In genomic region chr17:43587647-43588046, GRCh38 we compare ENCODE assay signal across 27 cellular contexts. TPM values are rescaled to one million over a fixed set of nuclear protein-coding genes. Genes with fewer than 3 reads are reported as not detected.
"Had no signal": no experiment of that assay in that cellular context is flagged by ENCODE, and none has a peak within 500 bp of the region (broad histone marks: within the 10 kb centered on the region; RNA-seq: fewer than 3 reads in every experiment).

No MANE protein-coding gene starts in this region.

- H3K27ac ChIP-seq: ascending aorta, body of pancreas, KMS-11, VCaP had no signal

- H3K4me1 ChIP-seq: body of pancreas had no signal

- H3K4me1 Mint-ChIP-seq: activated CD4-positive, alpha-beta T cell treated with anti-CD3 and anti-CD28 coated beads, Interleukin-2, amount 10 ng/mL, durations not matched to agents 7 days and 5 days; activated naive CD8-positive, alpha-beta T cell treated with anti-CD3 and anti-CD28 coated beads, Interleukin-2, amount 50 U/mL, for 24 hours had no signal

- ATAC-seq: activated naive CD4-positive, alpha-beta T cell treated with anti-CD3 and anti-CD28 coated beads, Interleukin-2, amount 50 U/mL, for 72 hours; activated naive CD8-positive, alpha-beta T cell treated with anti-CD3 and anti-CD28 coated beads, Interleukin-2, amount 50 U/mL, for 24 hours; activated T-cell treated with anti-CD3 and anti-CD28 coated beads, Interleukin-2, amount 50 U/mL, for 4 hours; body of pancreas; PC-3; T-helper 17 cell had no signal

- H3K27me3 ChIP-seq: ascending aorta, body of pancreas, MG63 had no signal

- H3K27ac Mint-ChIP-seq: activated CD4-positive, alpha-beta memory T cell treated with anti-CD3 and anti-CD28 coated beads for 36 hours; activated CD4-positive, alpha-beta T cell treated with anti-CD3 and anti-CD28 coated beads, Interleukin-2, amount 10 ng/mL, durations not matched to agents 7 days and 5 days; activated naive CD4-positive, alpha-beta T cell treated with anti-CD3 and anti-CD28 coated beads, Interleukin-2, amount 50 U/mL, for 72 hours; activated naive CD8-positive, alpha-beta T cell treated with anti-CD3 and anti-CD28 coated beads, Interleukin-2, amount 50 U/mL, for 24 hours; T-helper 17 cell had no signal

- H3K9me3 Mint-ChIP-seq: activated CD4-positive, alpha-beta memory T cell treated with anti-CD3 and anti-CD28 coated beads for 36 hours; activated CD4-positive, alpha-beta T cell treated with anti-CD3 and anti-CD28 coated beads, Interleukin-2, amount 10 ng/mL, durations not matched to agents 7 days and 5 days; activated naive CD4-positive, alpha-beta T cell treated with anti-CD3 and anti-CD28 coated beads, Interleukin-2, amount 50 U/mL, for 72 hours; activated naive CD8-positive, alpha-beta T cell treated with anti-CD3 and anti-CD28 coated beads, Interleukin-2, amount 50 U/mL, for 24 hours; activated T-cell treated with anti-CD3 and anti-CD28 coated beads, Interleukin-2, amount 50 U/mL, for 4 hours had no signal

- H3K4me3 ChIP-seq: ascending aorta, body of pancreas, MG63 had no signal

- H3K9me3 ChIP-seq: ascending aorta, body of pancreas, MG63 had no signal

- H3K36me3 Mint-ChIP-seq: activated CD4-positive, alpha-beta memory T cell treated with anti-CD3 and anti-CD28 coated beads for 36 hours; activated naive CD4-positive, alpha-beta T cell treated with anti-CD3 and anti-CD28 coated beads, Interleukin-2, amount 50 U/mL, for 72 hours had no signal

- H3K4me3 Mint-ChIP-seq: activated CD4-positive, alpha-beta memory T cell treated with anti-CD3 and anti-CD28 coated beads for 36 hours; activated CD4-positive, alpha-beta T cell treated with anti-CD3 and anti-CD28 coated beads, Interleukin-2, amount 10 ng/mL, durations not matched to agents 7 days and 5 days; activated naive CD8-positive, alpha-beta T cell treated with anti-CD3 and anti-CD28 coated beads, Interleukin-2, amount 50 U/mL, for 24 hours; activated T-cell treated with anti-CD3 and anti-CD28 coated beads, Interleukin-2, amount 50 U/mL, for 4 hours; T-helper 17 cell had no signal

- H3K36me3 ChIP-seq: ascending aorta, MG63 had no signal

- DNase-seq: activated CD4-positive, alpha-beta memory T cell treated with anti-CD3 and anti-CD28 coated beads for 36 hours; activated CD4-positive, alpha-beta T cell treated with anti-CD3 and anti-CD28 coated beads, Interleukin-2, amount 10 ng/mL, durations not matched to agents 7 days and 5 days; activated CD4-positive, CD25-positive, alpha-beta regulatory T cell; activated CD8-positive, alpha-beta memory T cell treated with anti-CD3 and anti-CD28 coated beads for 24 hours; activated effector memory CD4-positive, alpha-beta T cell treated with anti-CD3 and anti-CD28 coated beads, Interleukin-2, amount 50 U/mL, for 16 hours; activated naive CD4-positive, alpha-beta T cell treated with Interleukin-2 at 50 U/mL for 16 hours; activated naive CD8-positive, alpha-beta T cell treated with anti-CD3 and anti-CD28 coated beads, Interleukin-2, amount 50 U/mL, for 24 hours; activated T-cell treated with anti-CD3 and anti-CD28 coated beads, Interleukin-2, amount 50 U/mL, for 4 hours; amniotic stem cell; body of pancreas; central memory CD4-positive, alpha-beta T cell; MG63; NCI-H1105 treated with DMSO at 0.1 percent for 48 hours; NCI-H1436 treated with DMSO at 0.1 percent for 48 hours; NCI-H187; NCI-H2081; NCI-H524; PC-3; SHP77 treated with DMSO at 0.1 percent for 48 hours; T-helper 17 cell; T-helper 9 cell had no signal

- H3K9ac ChIP-seq: KMS-11 had no signal

- H3K4me2 ChIP-seq: KMS-11 had no signal

- H3K27me3 Mint-ChIP-seq: activated CD4-positive, alpha-beta memory T cell treated with anti-CD3 and anti-CD28 coated beads for 36 hours; activated naive CD8-positive, alpha-beta T cell treated with anti-CD3 and anti-CD28 coated beads, Interleukin-2, amount 50 U/mL, for 24 hours had no signal

- FAIRE-seq: RCC 7860, TTC549 had no signal

RNA-seq across cellular contexts. Expression of gene ETV4, which starts 41.5 kb away (rescaled TPM):
- total RNA-seq: ascending aorta, T-helper 17 cell had no signal
